14 cellular contexts compared by ENCODE assay signal in genomic region chr11:5165898-5166297, GRCh38. TPM values are rescaled to one million over a fixed set of nuclear protein-coding genes. Genes with fewer than 3 reads are reported as not detected.
DNase-seq lines count a peak whose midpoint lies in the region; ATAC-seq, FAIRE-seq and TF ChIP-seq lines count a peak whose summit lies in the region.
"Not testable (repeated sequence)": the region's sequence is repeated elsewhere in the genome, so short reads cannot be mapped to it uniquely, and the experiment has no call there.
"Had no signal": no experiment of that assay in that cellular context is flagged by ENCODE, and none has a peak within 500 bp of the region (broad histone marks: within the 10 kb centered on the region; RNA-seq: fewer than 3 reads in every experiment).

No MANE protein-coding gene starts in this region.

- not testable (repeated sequence) for H3K23ac ChIP-seq in H9 (ENCODE audit: insufficient read length, low read depth, low read length); mesendoderm (ENCODE audit: low read length)

- H3K4me2 ChIP-seq in H9 (ENCODE audit: insufficient read depth, insufficient read length, low read length); mesendoderm (ENCODE audit: low read length): not testable (repeated sequence)
- peak overlapping the region; percentile 33; the same call in 1 of the 2 replicates for H3K4me2 ChIP-seq in K562 (ENCODE audit: insufficient read depth, low read length)

- not testable (repeated sequence) for H3K4me1 ChIP-seq in H9 (ENCODE audit: insufficient read depth, low read length); HUES6 (ENCODE audit: control insufficient read depth, insufficient read depth, low read length); endodermal cell (ENCODE audit: control insufficient read depth, insufficient read depth, low read length); mesendoderm (ENCODE audit: control insufficient read depth, low read depth, low read length)
- peaks cover 3 to 11% of the 10 kb centered on the region in 2 experiments; a peak in 3 of 5 replicates for H3K4me1 ChIP-seq in K562 (replicated peaks in 1 of 2; ENCODE audit: control insufficient read depth in 2 of 2, insufficient read depth in 2 of 2, low read length in 2 of 2)

- H2BK120ac ChIP-seq in H9 (ENCODE audit: low read depth, low read length, poor library complexity, severe bottlenecking); mesendoderm (ENCODE audit: low read depth, low read length): not testable (repeated sequence)

- not testable (repeated sequence) for H2BK12ac ChIP-seq in H9 (ENCODE audit: insufficient read length, low read depth, low read length)

- H3K27ac ChIP-seq in H9 (ENCODE audit: insufficient read length, low read depth, low read length) (peak overlapping the region; percentile 40), HUES6 (ENCODE audit: low read depth, low read length) (peak overlapping the region; percentile 55; the same call in 1 of the 2 replicates), K562 (ENCODE audit: extremely low read depth, low read depth, low read length) (peak overlapping the region; percentile 45; the same call in 2 of the 3 replicates)
- not testable (repeated sequence) for H3K27ac ChIP-seq in endodermal cell (ENCODE audit: low read depth, low read length); mesendoderm (ENCODE audit: low read depth, low read length)

- not testable (repeated sequence) for H2AK5ac ChIP-seq in H9 (ENCODE audit: insufficient read length, low read length); mesendoderm (ENCODE audit: low read length)

- not testable (repeated sequence) for TF ChIP-seq POLR2A in K562 (conservative IDR thresholded peaks at IDR 0.05)

- not testable (repeated sequence) for H2BK20ac ChIP-seq in H9 (ENCODE audit: low read depth, low read length, poor library complexity, severe bottlenecking)

- not testable (repeated sequence) for H3K18ac ChIP-seq in H9 (ENCODE audit: insufficient read length, low read depth, low read length); mesendoderm (ENCODE audit: low read length)

- not testable (repeated sequence) for H3K4ac ChIP-seq in H9 (ENCODE audit: low read depth, low read length); mesendoderm (ENCODE audit: low read depth, low read length)

- not testable (repeated sequence) for H3K36me3 Mint-ChIP-seq in H9 (ENCODE audit: insufficient read depth in 1 of 3, low read depth in 3 of 3)
- peaks cover 30% of the 10 kb centered on the region for H3K36me3 Mint-ChIP-seq in endodermal cell (ENCODE audit: low read depth)

- in situ Hi-C loops in K562 (cut with MboI) = not testable (repeated sequence)

- TF ChIP-seq RAD21 in K562 (CRISPR knock-in tag; conservative IDR thresholded peaks at IDR 0.05 in 1 of 2, IDR thresholded peaks at IDR 0.05 in 1 of 2) = not testable (repeated sequence)

- not testable (repeated sequence) for H2AFZ ChIP-seq in H9 (ENCODE audit: low read length)
- H2AFZ ChIP-seq in K562 (ENCODE audit: low read depth, low read length) = peak overlapping the region; percentile 88

- not testable (repeated sequence) for DNase-seq in H9; K562 (ENCODE audit: extremely low read depth in 1 of 4, low spot score in 3 of 4)
- DNase-seq in endodermal cell (peak; percentile 59), mesendoderm (peak; percentile 64)

- not testable (repeated sequence) for H3K4me3 ChIP-seq in HUES6 (ENCODE audit: low read depth, low read length); K562; endodermal cell (ENCODE audit: low read length); mesendoderm (ENCODE audit: low read length)

- H3K4me1 Mint-ChIP-seq in H9 (peaks cover 23 to 28% of the 10 kb centered on the region in 2 experiments), endodermal cell (peaks cover 56% of the 10 kb centered on the region)

- POLR2A ChIA-PET in K562 (lab: Yijun Ruan, JAX) = not testable (repeated sequence)

- CTCF ChIA-PET in K562 (lab: Yijun Ruan, JAX; ENCODE audit: low intra/inter-chr PET ratio) = not testable (repeated sequence)

- not testable (repeated sequence) for TF ChIP-seq EP300 in K562 (IDR thresholded peaks at IDR 0.05; ENCODE audit: low read length)

- not testable (repeated sequence) for H3K9ac ChIP-seq in H9 (ENCODE audit: extremely low read depth, insufficient read length, low read length); HUES6 (ENCODE audit: low read length); endodermal cell (ENCODE audit: extremely low read depth, low read length, poor library complexity, severe bottlenecking); mesendoderm (ENCODE audit: low read length)
- peak overlapping the region in 1 of 2 experiments; percentile 36; a peak in 1 of 4 replicates for H3K9ac ChIP-seq in K562 (ENCODE audit: insufficient read depth in 1 of 2, low read depth in 2 of 2, low read length in 2 of 2)

- not testable (repeated sequence) for H3K36me3 ChIP-seq in HUES6 (ENCODE audit: control insufficient read depth, insufficient read depth, low read length); K562 (ENCODE audit: control insufficient read depth, insufficient read depth, low read length); endodermal cell (ENCODE audit: control insufficient read depth, insufficient read depth, low read length); mesendoderm (ENCODE audit: control insufficient read depth, insufficient read depth, low read length)

- H3K27me3 Mint-ChIP-seq in H9 (ENCODE audit: low read depth); endodermal cell (ENCODE audit: insufficient read depth): not testable (repeated sequence)

- H3K9me3 Mint-ChIP-seq in H9 = not testable (repeated sequence)
- H3K9me3 Mint-ChIP-seq in endodermal cell = peaks cover 11% of the 10 kb centered on the region

- ATAC-seq in K562 = peak; percentile 68

- H4K20me1 ChIP-seq in H9 (ENCODE audit: control insufficient read depth, insufficient read depth, insufficient read length); K562 (replicated peaks; ENCODE audit: control insufficient read depth, insufficient read depth, low read length): not testable (repeated sequence)

- not testable (repeated sequence) for H2BK5ac ChIP-seq in H9 (ENCODE audit: insufficient read length, low read length)
- peak overlapping the region; percentile 73 for H2BK5ac ChIP-seq in mesendoderm (ENCODE audit: low read length)

- not testable (repeated sequence) for H4K8ac ChIP-seq in H9 (replicated peaks; ENCODE audit: insufficient read length, low read depth, low read length); mesendoderm (ENCODE audit: low read depth, low read length)

- H3K23me2 ChIP-seq in H9 (ENCODE audit: insufficient read length, low read depth, low read length, poor library complexity, severe bottlenecking) = not testable (repeated sequence)

- not testable (repeated sequence) for H3T11ph ChIP-seq in H9 (ENCODE audit: low read length)

- not testable (repeated sequence) for BruUV-seq in K562 (replicated peaks; lab: Mats Ljungman, UMichigan)

- not testable (repeated sequence) for TF ChIP-seq CTCF in H9 (conservative IDR thresholded peaks at IDR 0.05); K562 (IDR thresholded peaks at IDR 0.05 in 2 of 3, conservative IDR thresholded peaks at IDR 0.05 in 1 of 3; ENCODE audit: insufficient read depth in 2 of 3, low read depth in 1 of 3, low read length in 3 of 3); endodermal cell (conservative IDR thresholded peaks at IDR 0.05)

- not testable (repeated sequence) for H3K14ac ChIP-seq in H9 (ENCODE audit: insufficient read depth, low read length)

- H3K27me3 ChIP-seq in H9 (ENCODE audit: insufficient read depth, low read length); HUES6 (ENCODE audit: control insufficient read depth, insufficient read depth, low read length); K562 (ENCODE audit: control insufficient read depth in 2 of 2, insufficient read depth in 2 of 2, low read length in 2 of 2); endodermal cell (ENCODE audit: control insufficient read depth, insufficient read depth, low read length, poor library complexity, severe bottlenecking); mesendoderm (ENCODE audit: insufficient read depth, low read length, poor library complexity): not testable (repeated sequence)

- not testable (repeated sequence) for H3K4me3 Mint-ChIP-seq in H9
- H3K4me3 Mint-ChIP-seq in endodermal cell = peak overlapping the region; percentile 63

- not testable (repeated sequence) for H4K91ac ChIP-seq in H9 (ENCODE audit: insufficient read length, low read depth, low read length)

- not testable (repeated sequence) for H3K79me2 ChIP-seq in H9 (ENCODE audit: insufficient read depth, low read length); K562 (ENCODE audit: control insufficient read depth, insufficient read depth, low read length); mesendoderm (ENCODE audit: control insufficient read depth, insufficient read depth, low read length)

- intact Hi-C loops in K562 (cut with micrococcal nuclease) = not testable (repeated sequence)

- H4K5ac ChIP-seq in H9 (ENCODE audit: insufficient read length, low read depth, low read length); mesendoderm (ENCODE audit: low read length): not testable (repeated sequence)

- peak overlapping the region in 2 of 3 experiments; percentile 71 to 85; a peak in 3 of 7 replicates for H3K27ac Mint-ChIP-seq in H9
- H3K27ac Mint-ChIP-seq in endodermal cell = peak overlapping the region; percentile 97

- H3K9me3 ChIP-seq in H9 (ENCODE audit: control insufficient read depth, low read depth, low read length); HUES6 (ENCODE audit: control insufficient read depth, insufficient read depth, low read depth, low read length); K562 (replicated peaks; ENCODE audit: control insufficient read depth, insufficient read depth, low read depth, low read length); endodermal cell (ENCODE audit: control insufficient read depth, low read length): not testable (repeated sequence)

- H3K9me1 ChIP-seq in K562 (ENCODE audit: control insufficient read depth, insufficient read depth, low read length) = not testable (repeated sequence)

- FAIRE-seq in K562 (lab: Jason Lieb, UNC) = peak; percentile 48

- not testable (repeated sequence) for H2BK15ac ChIP-seq in H9 (ENCODE audit: low read depth, low read length); mesendoderm (replicated peaks; ENCODE audit: low read depth)

- H3K56ac ChIP-seq in H9 (ENCODE audit: insufficient read length, low read depth, low read length) = not testable (repeated sequence)
- H3K56ac ChIP-seq in mesendoderm (ENCODE audit: low read length) = peak overlapping the region; percentile 65

- not testable (repeated sequence) for H3K79me1 ChIP-seq in H9 (ENCODE audit: insufficient read depth, low read depth, low read length, poor library complexity, severe bottlenecking); mesendoderm (ENCODE audit: low read length)

RNA-seq across cellular contexts. Expression of gene OR52A1, which starts 11.3 kb away (rescaled TPM):
- total RNA-seq in H9 (2021) = 0.09 and 0.42 TPM in 2 replicates
- 0.04 TPM in 1 of 2 replicates, not detected in the other for total RNA-seq in K562 (2011; cell fraction: chromatin; rRNA removed; ENCODE audit: low replicate concordance)
- total RNA-seq in K562 (2011; cell fraction: nucleolus; rRNA removed) = 0.13 TPM in 1 of 2 replicates, not detected in the other
- 0.95 and 1.4 TPM in 2 replicates for total RNA-seq in K562 (2011; cell fraction: nucleoplasm; rRNA removed)
- total RNA-seq in K562 (2014; rRNA removed) = not detected in 2 replicates
- 0.04 and 0.06 TPM in 2 replicates for total RNA-seq in K562 (2014; rRNA removed; fragmentation: Illumina TruSeq; extraction: Trizol)
- under 0.01 and 0.04 TPM in 2 replicates for total RNA-seq in K562 (2015; rRNA removed; fragmentation: Illumina TruSeq; extraction: Trizol)
- 0.11 TPM in 1 of 2 replicates, not detected in the other for total RNA-seq in K562 (2021)
- not detected in 2 replicates for polyA plus RNA-seq in K562 (2011; rRNA removed)
- polyA plus RNA-seq in K562 (2011; cell fraction: cytosol; rRNA removed) = 0.06 and 0.10 TPM in 2 replicates
- polyA plus RNA-seq in K562 (2011; cell fraction: nucleus; rRNA removed) = 0.01 and 0.04 TPM in 2 replicates
- 0.04 TPM in 1 of 2 replicates, not detected in the other for polyA plus RNA-seq in K562 (2012)
- 0.33 TPM in 1 of 2 replicates, not detected in the other for polyA plus RNA-seq in K562 (2014; fragmentation: Illumina TruSeq; extraction: Trizol)
- under 1 TPM; 0.15 to 0.21 TPM for polyA plus RNA-seq in K562 (2014; fragmentation: Nextera tagmentation; extraction: Ambion mirVana)
- not detected in 2 replicates for polyA plus RNA-seq in K562 (2014; rRNA removed)
- polyA minus RNA-seq in K562 (2011; rRNA and poly(A)+ RNA removed) = 0.03 TPM in 1 of 2 replicates, not detected in the other
- polyA minus RNA-seq in K562 (2011; cell fraction: cytosol; rRNA and poly(A)+ RNA removed) = not detected in 2 replicates
- polyA minus RNA-seq in K562 (2011; cell fraction: nucleus; rRNA and poly(A)+ RNA removed) = under 0.01 TPM in 1 of 2 replicates, not detected in the other
- 10 to 100 TPM in 1 of 2 donors, 1 to 10 TPM in 1; 2.5 to 14.3 TPM for total RNA-seq in endodermal cell
- 0.25 TPM for polyA plus RNA-seq in endodermal cell (2013, experiment 1 of 2)
- polyA plus RNA-seq in endodermal cell (2013, experiment 2 of 2) = 0.08 TPM
- polyA plus RNA-seq in mesendoderm (2013, experiment 1 of 2) = 6.0 TPM
- polyA plus RNA-seq in mesendoderm (2013, experiment 2 of 2) = 5.5 TPM
- total RNA-seq: A673; CD4-positive, alpha-beta memory T cell; CD4-positive, CD25-positive, alpha-beta regulatory T cell; CD8-positive, alpha-beta memory T cell; Daoy; G401; GM12878 had no signal
- polyA plus RNA-seq: AG04450; CD14-positive monocyte; CD4-positive, alpha-beta memory T cell; CD4-positive, CD25-positive, alpha-beta regulatory T cell; CD8-positive, alpha-beta memory T cell; GM12878 had no signal

RNA-seq across cellular contexts. Expression of gene OR52A5, which starts 27.7 kb away (rescaled TPM):
- not detected in 2 replicates for total RNA-seq in H9 (2021)
- 0.07 and 0.12 TPM in 2 replicates for total RNA-seq in K562 (2011; cell fraction: chromatin; rRNA removed; ENCODE audit: low replicate concordance)
- 0.13 TPM in 1 of 2 replicates, not detected in the other for total RNA-seq in K562 (2011; cell fraction: nucleolus; rRNA removed)
- total RNA-seq in K562 (2011; cell fraction: nucleoplasm; rRNA removed) = 0.88 and 1.8 TPM in 2 replicates
- total RNA-seq in K562 (2014; rRNA removed) = 0.04 TPM in 1 of 2 replicates, not detected in the other
- 0.04 TPM in 1 of 2 replicates, not detected in the other for total RNA-seq in K562 (2014; rRNA removed; fragmentation: Illumina TruSeq; extraction: Trizol)
- total RNA-seq in K562 (2015; rRNA removed; fragmentation: Illumina TruSeq; extraction: Trizol) = not detected in 2 replicates
- total RNA-seq in K562 (2021) = not detected in 2 replicates
- polyA plus RNA-seq in K562 (2011; rRNA removed) = not detected in 2 replicates
- polyA plus RNA-seq in K562 (2011; cell fraction: cytosol; rRNA removed) = not detected in 2 replicates
- polyA plus RNA-seq in K562 (2011; cell fraction: nucleus; rRNA removed) = not detected in 2 replicates
- polyA plus RNA-seq in K562 (2012) = 0.08 and 0.73 TPM in 2 replicates
- not detected in 2 replicates for polyA plus RNA-seq in K562 (2014; fragmentation: Illumina TruSeq; extraction: Trizol)
- 1 to 10 TPM in 1 of 2 experiments, under 1 TPM in 1; 0.94 to 1.1 TPM for polyA plus RNA-seq in K562 (2014; fragmentation: Nextera tagmentation; extraction: Ambion mirVana)
- not detected in 2 replicates for polyA plus RNA-seq in K562 (2014; rRNA removed)
- 0.03 and 0.07 TPM in 2 replicates for polyA minus RNA-seq in K562 (2011; rRNA and poly(A)+ RNA removed)
- not detected in 2 replicates for polyA minus RNA-seq in K562 (2011; cell fraction: cytosol; rRNA and poly(A)+ RNA removed)
- polyA minus RNA-seq in K562 (2011; cell fraction: nucleus; rRNA and poly(A)+ RNA removed) = 0.11 and 0.13 TPM in 2 replicates
- under 1 TPM; 0.13 to 0.15 TPM for total RNA-seq in endodermal cell
- not detected for polyA plus RNA-seq in endodermal cell (2013, experiment 1 of 2)
- polyA plus RNA-seq in endodermal cell (2013, experiment 2 of 2) = not detected
- polyA plus RNA-seq in mesendoderm (2013, experiment 1 of 2) = 0.03 TPM
- not detected for polyA plus RNA-seq in mesendoderm (2013, experiment 2 of 2)
- total RNA-seq: A673; CD4-positive, alpha-beta memory T cell; CD4-positive, CD25-positive, alpha-beta regulatory T cell; CD8-positive, alpha-beta memory T cell; Daoy; G401; GM12878 had no signal
- polyA plus RNA-seq: AG04450; CD14-positive monocyte; CD4-positive, alpha-beta memory T cell; CD4-positive, CD25-positive, alpha-beta regulatory T cell; CD8-positive, alpha-beta memory T cell; GM12878 had no signal

RNA-seq across cellular contexts. Expression of gene OR51V1, which starts 34.6 kb away (rescaled TPM):
- total RNA-seq in H9 (2021) (not detected in 2 replicates), K562 (2014; rRNA removed) (not detected in 2 replicates), K562 (2014; rRNA removed; fragmentation: Illumina TruSeq; extraction: Trizol) (not detected in 2 replicates), K562 (2015; rRNA removed; fragmentation: Illumina TruSeq; extraction: Trizol) (not detected in 2 replicates), K562 (2021) (not detected in 2 replicates), endodermal cell (not detected)
- total RNA-seq in K562 (2011; cell fraction: chromatin; rRNA removed; ENCODE audit: low replicate concordance) = not detected in 2 replicates
- not detected in 2 replicates for total RNA-seq in K562 (2011; cell fraction: nucleolus; rRNA removed)
- not detected in 2 replicates for total RNA-seq in K562 (2011; cell fraction: nucleoplasm; rRNA removed)
- polyA plus RNA-seq in K562 (2011; rRNA removed) (not detected in 2 replicates), K562 (2014; fragmentation: Illumina TruSeq; extraction: Trizol) (not detected in 2 replicates), K562 (2014; fragmentation: Nextera tagmentation; extraction: Ambion mirVana) (not detected), K562 (2014; rRNA removed) (not detected in 2 replicates)
- not detected in 2 replicates for polyA plus RNA-seq in K562 (2011; cell fraction: cytosol; rRNA removed)
- not detected in 2 replicates for polyA plus RNA-seq in K562 (2011; cell fraction: nucleus; rRNA removed)
- polyA plus RNA-seq in K562 (2012) = not detected in 2 replicates
- polyA minus RNA-seq in K562 (2011; rRNA and poly(A)+ RNA removed) = 0.21 TPM in 1 of 2 replicates, not detected in the other
- not detected in 2 replicates for polyA minus RNA-seq in K562 (2011; cell fraction: cytosol; rRNA and poly(A)+ RNA removed)
- polyA minus RNA-seq in K562 (2011; cell fraction: nucleus; rRNA and poly(A)+ RNA removed) = not detected in 2 replicates
- polyA plus RNA-seq in endodermal cell (2013, experiment 1 of 2) = not detected
- polyA plus RNA-seq in endodermal cell (2013, experiment 2 of 2) = not detected
- not detected for polyA plus RNA-seq in mesendoderm (2013, experiment 1 of 2)
- not detected for polyA plus RNA-seq in mesendoderm (2013, experiment 2 of 2)
- total RNA-seq: A673; CD4-positive, alpha-beta memory T cell; CD4-positive, CD25-positive, alpha-beta regulatory T cell; CD8-positive, alpha-beta memory T cell; Daoy; G401; GM12878 had no signal
- polyA plus RNA-seq: AG04450; CD14-positive monocyte; CD4-positive, alpha-beta memory T cell; CD4-positive, CD25-positive, alpha-beta regulatory T cell; CD8-positive, alpha-beta memory T cell; GM12878 had no signal
